Comparison of ENCODE assay signal across 8 cellular contexts in genomic region chr16:46690281-46691178, GRCh38. TPM values are rescaled to one million over a fixed set of nuclear protein-coding genes. Genes with fewer than 3 reads are reported as not detected.
DNase-seq lines count a peak whose midpoint lies in the region; ATAC-seq and TF ChIP-seq lines count a peak whose summit lies in the region.

No MANE protein-coding gene starts in this region.

- H3K36me3 ChIP-seq in right atrium auricular region (no peaks in the 10 kb centered on the region), kidney epithelial cell (ENCODE audit: control insufficient read depth, insufficient read depth, low read length) (no peaks in the 10 kb centered on the region), upper lobe of right lung (no peaks in the 10 kb centered on the region)

- ATAC-seq in left ventricle myocardium superior (no peak), upper lobe of right lung (no peak), HG03196 (IDR thresholded peaks at IDR 0.05; ENCODE audit: unreplicated experiment) (no peak)

- H3K9me3 ChIP-seq in right atrium auricular region = no peaks in the 10 kb centered on the region
- no peaks in the 10 kb centered on the region for H3K9me3 ChIP-seq in upper lobe of right lung

- H3K27ac ChIP-seq in right atrium auricular region (peak overlapping the region; percentile 91 to 94), upper lobe of right lung (no peak overlapping the region)

- peak in 1 of 2 donors; percentile 2 for TF ChIP-seq CTCF in right atrium auricular region (IDR thresholded peaks at IDR 0.05)
- TF ChIP-seq CTCF in kidney epithelial cell (IDR thresholded peaks at IDR 0.05; ENCODE audit: insufficient read depth, low read length, poor library complexity, severe bottlenecking) = no peak
- no peak for TF ChIP-seq CTCF in upper lobe of right lung (IDR thresholded peaks at IDR 0.05)

- peaks cover 0 to 41% of the 10 kb centered on the region in 2 donors for H3K4me1 ChIP-seq in right atrium auricular region
- H3K4me1 ChIP-seq in upper lobe of right lung = peaks cover 32% of the 10 kb centered on the region

- no peak for DNase-seq in right atrium auricular region (ENCODE audit: low spot score)
- DNase-seq in left ventricle myocardium superior = no peak
- DNase-seq in amniotic epithelial cell (ENCODE audit: low read depth) = peak; percentile 54
- no peak for DNase-seq in kidney epithelial cell (ENCODE audit: low read depth)
- DNase-seq in upper lobe of right lung = no peak
- no peak for DNase-seq in NCI-H524 treated with DMSO at 0.1 percent for 48 hours (lab: John Stamatoyannopoulos, UW)
- DNase-seq in NCI-H1436 treated with DMSO at 0.1 percent for 48 hours (lab: John Stamatoyannopoulos, UW) = no peak

- H3K4me3 ChIP-seq in right atrium auricular region = peak overlapping the region; percentile 73 to 83
- peak overlapping the region; percentile 60 for H3K4me3 ChIP-seq in kidney epithelial cell (ENCODE audit: low read depth, low read length)
- H3K4me3 ChIP-seq in upper lobe of right lung = peak overlapping the region; percentile 89

- H3K27me3 ChIP-seq in right atrium auricular region = no peaks in the 10 kb centered on the region
- no peaks in the 10 kb centered on the region for H3K27me3 ChIP-seq in kidney epithelial cell (ENCODE audit: control insufficient read depth, insufficient read depth, low read length)
- no peaks in the 10 kb centered on the region for H3K27me3 ChIP-seq in upper lobe of right lung

- intact Hi-C loops in left ventricle myocardium superior (cut with micrococcal nuclease) (no loop called here), upper lobe of right lung (cut with DNase I) (no loop called here)

RNA-seq across cellular contexts. Expression of gene ORC6, which starts 1.1 kb away (rescaled TPM):
- 1 to 10 TPM; 1.8 to 2.6 TPM for total RNA-seq in right atrium auricular region
- total RNA-seq in left ventricle myocardium superior = 1.3 TPM
- total RNA-seq in kidney epithelial cell = 7.5 and 9.7 TPM in 2 replicates
- 0.78 TPM for total RNA-seq in upper lobe of right lung

RNA-seq across cellular contexts. Expression of gene VPS35, which starts 1.6 kb away (rescaled TPM):
- total RNA-seq in right atrium auricular region (10 to 100 TPM; 43.3 to 60.5 TPM), left ventricle myocardium superior (89.2 TPM), kidney epithelial cell (128 and 147 TPM in 2 replicates), upper lobe of right lung (87.6 TPM)

RNA-seq across cellular contexts. Expression of gene MYLK3, which starts 57.6 kb away (rescaled TPM):
- total RNA-seq in right atrium auricular region = 100 to 1,000 TPM; 275 to 456 TPM
- 274 TPM for total RNA-seq in left ventricle myocardium superior
- 0.68 TPM in 1 of 2 replicates, not detected in the other for total RNA-seq in kidney epithelial cell
- 0.43 TPM for total RNA-seq in upper lobe of right lung

Comparison
In these comparisons a context has a peak if more than half of its experiments do, and no peak if none do; other contexts are left out.
1. RNA of gene MYLK3, which starts 57.6 kb away (total RNA-seq): 275 to 456 TPM in right atrium auricular region and 274 TPM in left ventricle myocardium superior (single experiment); 0.43 TPM in upper lobe of right lung (single experiment) and 0.68 TPM in kidney epithelial cell; every median in the first group is over 100 times any median in the second.
2. Peak in every context shown above with its lines, with median percentiles within 50 percentile points of each other: H3K4me3 ChIP-seq.